In the genomic region with DNA sequence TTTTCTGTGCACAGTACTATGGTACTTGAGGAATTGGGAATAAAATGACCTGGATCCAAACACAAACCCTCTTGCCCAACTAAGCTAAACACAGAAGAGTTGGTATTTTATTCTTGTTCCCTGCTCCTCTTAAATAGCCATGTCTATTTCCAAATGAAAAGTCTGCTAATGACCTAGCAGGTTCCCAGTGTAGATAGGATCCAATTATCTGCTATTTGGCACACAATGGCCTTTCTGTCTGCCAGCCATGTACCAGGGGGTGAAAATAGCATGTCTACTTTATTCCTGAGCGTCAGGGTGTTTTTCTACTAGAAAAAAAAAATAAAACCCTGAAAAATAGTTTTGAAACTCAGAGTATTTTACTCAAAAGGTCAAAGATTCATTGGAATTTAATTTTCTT, we compare ENCODE assay signal across 26 cellular contexts.
A peak's percentile ranks its signal among the peaks of the same experiment; 100 is the strongest.
DNase-seq lines count a peak whose midpoint lies in the region; ATAC-seq and TF ChIP-seq lines count a peak whose summit lies in the region.
"Had no signal": no experiment of that assay in that cellular context is flagged by ENCODE, and none has a peak within 500 bp of the region (broad histone marks: within the 10 kb centered on the region; RNA-seq: fewer than 3 reads in every experiment).

No MANE protein-coding gene starts in this region.

- TF ChIP-seq CTCF in retinal pigment epithelial cell (conservative IDR thresholded peaks at IDR 0.05; ENCODE audit: low read depth, low read length) (no peak), omental fat pad (IDR thresholded peaks at IDR 0.05) (no peak)

- ATAC-seq in omental fat pad (ENCODE audit: low FRiP score): no peak
- ATAC-seq: activated CD4-positive, CD25-positive, alpha-beta regulatory T cell treated with anti-CD3 and anti-CD28 coated beads, Interleukin-2, amount 50 U/mL, for 24 hours; activated CD8-positive, alpha-beta T cell treated with anti-CD3 and anti-CD28 coated beads, Interleukin-2, amount 10 ng/mL, durations not matched to agents 7 days and 5 days had no signal

- no peak overlapping the region for H3K4me3 ChIP-seq in retinal pigment epithelial cell (ENCODE audit: low read length)
- H3K4me3 ChIP-seq: adrenal gland, hepatocyte, lung, smooth muscle cell, thoracic aorta had no signal

- DNase-seq in NCI-H1417 (lab: John Stamatoyannopoulos, UW) (peak in 2 of 3 experiments; percentile 18 to 73), NCI-H1417 treated with DMSO at 0.1 percent for 48 hours (lab: John Stamatoyannopoulos, UW) (no peak), NCI-H2227 (lab: John Stamatoyannopoulos, UW; ENCODE audit: unreplicated experiment) (peak; percentile 58), caudate nucleus (lab: John Stamatoyannopoulos, UW) (no peak), retinal pigment epithelial cell (ENCODE audit: low read depth) (peak; percentile 42), omental fat pad (ENCODE audit: low spot score) (no peak), T-helper 2 cell (no peak), RPMI8226 (no peak)
- DNase-seq: 8988T; activated CD8-positive, alpha-beta T cell treated with anti-CD3 and anti-CD28 coated beads, Interleukin-2, amount 10 ng/mL, durations not matched to agents 7 days and 5 days; activated T-cell treated with anti-CD3 and anti-CD28 coated beads, Interleukin-2, amount 50 U/mL, for 1 hour; adrenal gland; CD8-positive, alpha-beta memory T cell; central memory CD4-positive, alpha-beta T cell; effector CD4-positive, alpha-beta T cell; H7; NCI-H1694 treated with DMSO at 0.1 percent for 48 hours; NCI-H524 treated with DMSO at 0.1 percent for 48 hours; SIG-M5; stimulated activated CD4-positive, alpha-beta T cell treated with anti-CD3 and anti-CD28 coated beads, Interleukin-2, amount 100 ng/mL, for 48 hours; stimulated activated naive CD4-positive, alpha-beta T cell had no signal

- peak overlapping the region; percentile 32 for H3K27ac ChIP-seq in caudate nucleus (ENCODE audit: low read depth, low read length)
- H3K27ac ChIP-seq: adrenal gland, hepatocyte had no signal

Comparison
In these comparisons a context has a peak if more than half of its experiments do, and no peak if none do; other contexts are left out.
1. DNase-seq: peak in NCI-H1417 (2 of 3), NCI-H2227 (single experiment) and retinal pigment epithelial cell (single experiment); none in NCI-H1417 treated with DMSO at 0.1 percent for 48 hours (single experiment), caudate nucleus (0 of 61), omental fat pad (single experiment), T-helper 2 cell (0 of 5) and RPMI8226 (single experiment).